ENCODE assay signal across 9 cellular contexts in the genomic region with DNA sequence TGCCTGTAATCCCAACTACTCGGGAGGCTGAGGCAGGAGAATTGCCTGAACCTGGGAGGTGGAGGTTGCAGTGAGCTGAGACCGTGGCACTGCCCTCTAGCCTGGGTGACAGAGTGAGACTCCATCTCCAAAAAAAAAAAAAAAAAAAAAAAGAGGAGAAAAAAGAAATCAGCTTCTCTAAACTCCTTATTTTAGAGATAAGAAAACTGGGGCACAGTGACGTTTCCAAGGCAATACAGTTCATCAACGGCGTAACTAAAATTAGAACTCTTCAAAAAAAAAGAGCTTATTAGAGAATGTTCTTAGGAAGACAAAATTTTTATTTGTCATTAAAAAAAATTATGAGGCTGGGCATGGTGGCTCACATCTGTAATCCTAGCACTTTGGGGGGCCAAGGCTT. TPM values are rescaled to one million over a fixed set of nuclear protein-coding genes. Genes with fewer than 3 reads are reported as not detected.
"Had no signal": no experiment of that assay in that cellular context is flagged by ENCODE, and none has a peak within 500 bp of the region (broad histone marks: within the 10 kb centered on the region; RNA-seq: fewer than 3 reads in every experiment).

No MANE protein-coding gene starts in this region.

RNA-seq across cellular contexts. Expression of gene NKAIN1, which starts 22.7 kb away (rescaled TPM):
- total RNA-seq: stomach, subcutaneous adipose tissue, thoracic aorta, thyroid gland, tibial nerve, transverse colon, upper lobe of right lung, ureter, vagina had no signal
